In genomic region chr19:18419195-18419698, GRCh38 we compare ENCODE assay signal across 8 cellular contexts. TPM values are rescaled to one million over a fixed set of nuclear protein-coding genes. Genes with fewer than 3 reads are reported as not detected.
DNase-seq lines count a peak whose midpoint lies in the region; ATAC-seq and TF ChIP-seq lines count a peak whose summit lies in the region.

SSBP4 (plus strand) TSS chr19:18419398; CDS start chr19:18419649, 251 bp downstream.

- DNase-seq in NCI-H446 (lab: John Stamatoyannopoulos, UW) = peak; percentile 36 to 87
- DNase-seq in activated CD4-positive, alpha-beta T cell treated with anti-CD3 and anti-CD28 coated beads, Interleukin-2, amount 10 ng/mL, durations not matched to agents 24 days and 14 days = peak; percentile 94
- DNase-seq in dermis microvascular lymphatic vessel endothelial cell (ENCODE audit: low read depth in 2 of 2) = peak in 1 of 2 donors; percentile 86
- peak; percentile 74 to 93 for DNase-seq in left lung
- DNase-seq in stimulated activated CD4-positive, alpha-beta T cell treated with anti-CD3 and anti-CD28 coated beads, Interleukin-4, amount 100 ng/mL, for 4 hours = peak; percentile 61 to 69
- no peak for DNase-seq in cerebellar nuclear complex (lab: John Stamatoyannopoulos, UW)

- H3K4me3 ChIP-seq in left lung = peak within 1 kb of the TSS; percentile 58 to 67

- H3K27ac Mint-ChIP-seq in activated CD4-positive, alpha-beta T cell treated with anti-CD3 and anti-CD28 coated beads, Interleukin-2, amount 10 ng/mL, durations not matched to agents 24 days and 14 days = peak within 1 kb of the TSS; percentile 89

- H3K27ac ChIP-seq in left lung = peak within 1 kb of the TSS; percentile 96 to 98

- peak within 1 kb of the TSS; percentile 99 for H3K4me3 Mint-ChIP-seq in activated CD4-positive, alpha-beta T cell treated with anti-CD3 and anti-CD28 coated beads, Interleukin-2, amount 10 ng/mL, durations not matched to agents 24 days and 14 days

- H3K36me3 Mint-ChIP-seq in activated CD4-positive, alpha-beta T cell treated with anti-CD3 and anti-CD28 coated beads, Interleukin-2, amount 10 ng/mL, durations not matched to agents 24 days and 14 days (ENCODE audit: low read depth) = peaks cover 9% of the 10 kb centered on the region

- no peaks in the 10 kb centered on the region for H3K27me3 Mint-ChIP-seq in activated CD4-positive, alpha-beta T cell treated with anti-CD3 and anti-CD28 coated beads, Interleukin-2, amount 10 ng/mL, durations not matched to agents 24 days and 14 days

- TF ChIP-seq CTCF in GM12873 (IDR thresholded peaks at IDR 0.05; ENCODE audit: insufficient read depth, low read depth, low read length, missing control alignments) = peak; percentile 26
- peak; percentile 7 to 22 for TF ChIP-seq CTCF in left lung (IDR thresholded peaks at IDR 0.05)

- no peaks in the 10 kb centered on the region for H3K9me3 ChIP-seq in left lung

- no peaks in the 10 kb centered on the region for H3K36me3 ChIP-seq in left lung

- H3K9me3 Mint-ChIP-seq in activated CD4-positive, alpha-beta T cell treated with anti-CD3 and anti-CD28 coated beads, Interleukin-2, amount 10 ng/mL, durations not matched to agents 24 days and 14 days = no peaks in the 10 kb centered on the region

- H3K4me1 ChIP-seq in left lung = peaks cover 47 to 83% of the 10 kb centered on the region in 2 donors

- peaks cover 0 to 38% of the 10 kb centered on the region in 2 donors for H3K27me3 ChIP-seq in left lung

- intact Hi-C loops in activated CD4-positive, alpha-beta T cell treated with anti-CD3 and anti-CD28 coated beads, Interleukin-2, amount 10 ng/mL, durations not matched to agents 24 days and 14 days (cut with micrococcal nuclease) = loop anchor here (5.0 kb wide), 2 partner anchors 127 to 217 kb away; partner anchors contain the start of gene RAB3A
- intact Hi-C loops in left lung (cut with DNase I) = no loop called here

- ATAC-seq in HG02981 (IDR thresholded peaks at IDR 0.05; ENCODE audit: unreplicated experiment) = peak; percentile 30
- ATAC-seq in left lung = peak; percentile 22

- H3K4me1 Mint-ChIP-seq in activated CD4-positive, alpha-beta T cell treated with anti-CD3 and anti-CD28 coated beads, Interleukin-2, amount 10 ng/mL, durations not matched to agents 24 days and 14 days = peaks cover 72% of the 10 kb centered on the region

RNA-seq across cellular contexts. Expression of gene SSBP4, which starts in this region (rescaled TPM):
- 154 TPM in 2 replicates for total RNA-seq in activated CD4-positive, alpha-beta T cell treated with anti-CD3 and anti-CD28 coated beads, Interleukin-2, amount 10 ng/mL, durations not matched to agents 24 days and 14 days
- total RNA-seq in dermis microvascular lymphatic vessel endothelial cell (33.9 and 53.5 TPM in 2 replicates), left lung (10 to 100 TPM; 49.8 to 79.9 TPM)

Comparison
In these comparisons a context has a peak if more than half of its experiments do, and no peak if none do; other contexts are left out.
1. DNase-seq: peak in NCI-H446 (2 of 2), activated CD4-positive, alpha-beta T cell treated with anti-CD3 and anti-CD28 coated beads, Interleukin-2, amount 10 ng/mL, durations not matched to agents 24 days and 14 days (single experiment), left lung (2 of 2) and stimulated activated CD4-positive, alpha-beta T cell treated with anti-CD3 and anti-CD28 coated beads, Interleukin-4, amount 100 ng/mL, for 4 hours (2 of 2); none in cerebellar nuclear complex (0 of 2).